In genomic region chr1:154878371-154879355, GRCh38 we compare ENCODE assay signal across 8 cellular contexts. TPM values are rescaled to one million over a fixed set of nuclear protein-coding genes. Genes with fewer than 3 reads are reported as not detected.
DNase-seq lines count a peak whose midpoint lies in the region; ATAC-seq and TF ChIP-seq lines count a peak whose summit lies in the region.

No MANE protein-coding gene starts in this region.

- ATAC-seq in activated T-cell treated with anti-CD3 and anti-CD28 coated beads, Interleukin-2, amount 50 U/mL, for 4 hours: peak; percentile 91
- no peak for ATAC-seq in GM21717 (IDR thresholded peaks at IDR 0.05; ENCODE audit: unreplicated experiment)

- H3K36me3 Mint-ChIP-seq in activated T-cell treated with anti-CD3 and anti-CD28 coated beads, Interleukin-2, amount 50 U/mL, for 4 hours (ENCODE audit: insufficient read depth): no peaks in the 10 kb centered on the region
- H3K36me3 Mint-ChIP-seq in neural crest cell (ENCODE audit: low read depth): no peaks in the 10 kb centered on the region

- H3K4me3 Mint-ChIP-seq in activated T-cell treated with anti-CD3 and anti-CD28 coated beads, Interleukin-2, amount 50 U/mL, for 4 hours: no peak overlapping the region
- H3K4me3 Mint-ChIP-seq in neural crest cell: no peak overlapping the region

- peaks cover 4% of the 10 kb centered on the region for H3K4me1 Mint-ChIP-seq in activated T-cell treated with anti-CD3 and anti-CD28 coated beads, Interleukin-2, amount 50 U/mL, for 4 hours (ENCODE audit: low read depth)
- H3K4me1 Mint-ChIP-seq in neural crest cell: peaks cover 4% of the 10 kb centered on the region

- peak; percentile 23 for DNase-seq in Jurkat, Clone E6-1 (ENCODE audit: low read depth, low spot score)
- DNase-seq in Peyer's patch (peak; percentile 74 to 90 (median 84)), fibroblast of peridontal ligament (ENCODE audit: extremely low read depth) (peak; percentile 57), neural crest cell (ENCODE audit: low read depth, low spot score) (peak; percentile 83), stomach (peak; percentile 83)
- DNase-seq in activated T-cell treated with anti-CD3 and anti-CD28 coated beads, Interleukin-2, amount 50 U/mL, for 4 hours: peak; percentile 69

- H3K27ac Mint-ChIP-seq in neural crest cell (ENCODE audit: unreplicated experiment): no peak overlapping the region

- TF ChIP-seq EP300 in stomach (IDR thresholded peaks at IDR 0.05): no peak

- H3K27me3 Mint-ChIP-seq in activated T-cell treated with anti-CD3 and anti-CD28 coated beads, Interleukin-2, amount 50 U/mL, for 4 hours (ENCODE audit: low read depth): peaks cover 3% of the 10 kb centered on the region
- no peaks in the 10 kb centered on the region for H3K27me3 Mint-ChIP-seq in neural crest cell (ENCODE audit: low read depth)

- H3K27me3 ChIP-seq in Peyer's patch (no peaks in the 10 kb centered on the region), stomach (peaks cover 0 to 8% (median 0%) of the 10 kb centered on the region in 3 donors)

- no peaks in the 10 kb centered on the region for H3K9me3 ChIP-seq in Peyer's patch
- H3K9me3 ChIP-seq in stomach: no peaks in the 10 kb centered on the region

- TF ChIP-seq CTCF in GM12874 (IDR thresholded peaks at IDR 0.05; ENCODE audit: insufficient read depth, low read depth, low read length) (peak; percentile 94), Peyer's patch (IDR thresholded peaks at IDR 0.05) (peak; percentile 63 to 90 (median 88)), neural crest cell (conservative IDR thresholded peaks at IDR 0.05) (peak; percentile 92), stomach (IDR thresholded peaks at IDR 0.05) (peak in 5 of 7 experiments; percentile 74 to 90 (median 75))

- H3K36me3 ChIP-seq in Peyer's patch (no peaks in the 10 kb centered on the region), stomach (no peaks in the 10 kb centered on the region)

- 42 to 56% (median 47%) methylated on average over 23 to 33 of the region's 33 CpGs for WGBS in stomach, 5 donors

- no peaks in the 10 kb centered on the region for H3K9me3 Mint-ChIP-seq in activated T-cell treated with anti-CD3 and anti-CD28 coated beads, Interleukin-2, amount 50 U/mL, for 4 hours
- no peaks in the 10 kb centered on the region for H3K9me3 Mint-ChIP-seq in neural crest cell

- no peak overlapping the region for H3K4me3 ChIP-seq in Jurkat, Clone E6-1 (ENCODE audit: low read length)
- H3K4me3 ChIP-seq in Peyer's patch (no peak overlapping the region), stomach (no peak overlapping the region)

- TF ChIP-seq POLR2A in Peyer's patch (IDR thresholded peaks at IDR 0.05) (no peak), stomach (IDR thresholded peaks at IDR 0.05) (no peak)

- intact Hi-C loops in stomach (cut with DNase I; ENCODE audit: low total_unique reads): loop anchor here (5.0 to 10.0 kb wide), 3 partner anchors 211 to 394 kb away; no protein-coding TSS in a partner anchor

- H3K27ac ChIP-seq in Peyer's patch (no peak overlapping the region), stomach (no peak overlapping the region)

- H3K4me1 ChIP-seq in Peyer's patch (peaks cover 0 to 3% (median 3%) of the 10 kb centered on the region in 4 donors), stomach (peaks cover 0 to 19% (median 4%) of the 10 kb centered on the region in 4 donors)

RNA-seq across cellular contexts. Expression of gene KCNN3, which starts 8.6 kb away (rescaled TPM):
- not detected for polyA plus RNA-seq in Jurkat, Clone E6-1 (2012; ENCODE audit: insufficient read depth, insufficient read length)
- total RNA-seq in Peyer's patch (1 to 10 TPM in 3 of 4 donors, under 1 TPM in 1; 0.85 to 1.7 (median 1.2) TPM), neural crest cell (0.84 and 1.1 TPM in 2 replicates), stomach (10 to 100 TPM in 1 of 5 donors, 1 to 10 TPM in 4; 1.2 to 10.7 (median 3.5) TPM)
- under 1 TPM; 0.35 to 0.51 (median 0.45) TPM for total RNA-seq in activated T-cell treated with anti-CD3 and anti-CD28 coated beads, Interleukin-2, amount 50 U/mL, for 4 hours
- polyA plus RNA-seq in stomach: under 1 TPM; 0.19 to 0.31 (median 0.25) TPM

RNA-seq across cellular contexts. Expression of gene PMVK, which starts 57.9 kb away (rescaled TPM):
- polyA plus RNA-seq in Jurkat, Clone E6-1 (2012; ENCODE audit: insufficient read depth, insufficient read length): 73.2 TPM
- total RNA-seq in Peyer's patch: 10 to 100 TPM in 3 of 4 donors, 1 to 10 TPM in 1; 5.0 to 20.1 (median 19.2) TPM
- total RNA-seq in activated T-cell treated with anti-CD3 and anti-CD28 coated beads, Interleukin-2, amount 50 U/mL, for 4 hours: 10 to 100 TPM; 46.7 to 53.0 (median 48.3) TPM
- total RNA-seq in neural crest cell: 33.8 and 37.0 TPM in 2 replicates
- 10 to 100 TPM; 10.1 to 47.3 (median 36.8) TPM for total RNA-seq in stomach
- 10 to 100 TPM; 37.4 to 57.1 (median 45.2) TPM for polyA plus RNA-seq in stomach

Comparison
In these comparisons a context has a peak if more than half of its experiments do, and no peak if none do; other contexts are left out.
1. DNase-seq: peak in every context shown above with its lines; median percentile 84 in Peyer's patch; 83 in neural crest cell; 83 in stomach; 69 in activated T-cell treated with anti-CD3 and anti-CD28 coated beads, Interleukin-2, amount 50 U/mL, for 4 hours; 57 in fibroblast of peridontal ligament; 23 in Jurkat, Clone E6-1.